ENCODE assay signal across 1 cellular context in genomic region chr4:180636696-180637095, GRCh38.
TF ChIP-seq lines count a peak whose summit lies in the region.

No MANE protein-coding gene starts in this region.

TF ChIP-seq in IMR-90, 13 proteins besides CTCF, POLR2A, EP300 and RAD21:
- TF ChIP-seq BHLHE40 (IDR thresholded peaks at IDR 0.05; ENCODE audit: low read depth, low read length) (no peak), NFE2L2 (IDR thresholded peaks at IDR 0.05; ENCODE audit: low read depth, low read length) (no peak), MXI1 (IDR thresholded peaks at IDR 0.05; ENCODE audit: borderline replicate concordance, low read depth, low read length) (no peak), ELK1 (IDR thresholded peaks at IDR 0.05; ENCODE audit: borderline replicate concordance, low read depth, low read length) (no peak), USF2 (IDR thresholded peaks at IDR 0.05; ENCODE audit: low read depth, low read length) (no peak), FOS (IDR thresholded peaks at IDR 0.05; ENCODE audit: low read depth, low read length) (no peak), MAZ (IDR thresholded peaks at IDR 0.05; ENCODE audit: borderline replicate concordance, low read depth, low read length) (no peak), RFX5 (IDR thresholded peaks at IDR 0.05; ENCODE audit: low read depth, low read length) (no peak), MAFK (IDR thresholded peaks at IDR 0.05; ENCODE audit: low read depth, low read length) (no peak), SMC3 (IDR thresholded peaks at IDR 0.05; ENCODE audit: low read depth, low read length) (no peak)
TF ChIP-seq in IMR-90: peak in this region for 0.
